In the genomic region with DNA sequence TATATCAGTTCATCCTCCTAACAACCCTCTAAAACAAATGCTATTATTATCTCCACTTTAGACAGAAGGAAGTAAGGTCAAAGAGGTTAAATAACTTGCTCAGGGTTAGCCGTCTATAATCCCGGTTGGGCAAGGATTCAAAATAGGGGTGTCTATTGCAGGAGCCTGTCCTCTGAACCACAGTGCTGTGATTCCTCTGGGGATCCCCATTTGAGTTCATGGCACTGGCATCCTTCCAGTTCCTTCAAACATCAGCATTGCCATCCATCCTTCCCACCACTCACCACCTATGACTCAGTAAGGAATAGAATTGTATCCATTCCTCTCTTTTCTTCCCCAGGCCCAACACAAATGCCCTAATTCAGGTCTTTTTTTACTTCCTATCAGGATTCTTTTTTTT, we compare ENCODE assay signal across 1 cellular context.
TF ChIP-seq lines count a peak whose summit lies in the region.

No MANE protein-coding gene starts in this region.

TF ChIP-seq in IMR-90, 13 proteins besides CTCF, POLR2A, EP300 and RAD21 (continued from another document):
- TF ChIP-seq, protein P1, sequence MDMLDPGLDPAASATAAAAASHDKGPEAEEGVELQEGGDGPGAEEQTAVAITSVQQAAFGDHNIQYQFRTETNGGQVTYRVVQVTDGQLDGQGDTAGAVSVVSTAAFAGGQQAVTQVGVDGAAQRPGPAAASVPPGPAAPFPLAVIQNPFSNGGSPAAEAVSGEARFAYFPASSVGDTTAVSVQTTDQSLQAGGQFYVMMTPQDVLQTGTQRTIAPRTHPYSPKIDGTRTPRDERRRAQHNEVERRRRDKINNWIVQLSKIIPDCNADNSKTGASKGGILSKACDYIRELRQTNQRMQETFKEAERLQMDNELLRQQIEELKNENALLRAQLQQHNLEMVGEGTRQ (IDR thresholded peaks at IDR 0.05; ENCODE audit: low read depth, low read length) = no peak
- TF ChIP-seq RCOR1 (IDR thresholded peaks at IDR 0.05; ENCODE audit: insufficient replicate concordance, low read length) (no peak), CHD1 (IDR thresholded peaks at IDR 0.05; ENCODE audit: low read depth, low read length) (no peak), MXI1 (IDR thresholded peaks at IDR 0.05; ENCODE audit: borderline replicate concordance, low read depth, low read length) (no peak), SMC3 (IDR thresholded peaks at IDR 0.05; ENCODE audit: low read depth, low read length) (no peak), MAFK (IDR thresholded peaks at IDR 0.05; ENCODE audit: low read depth, low read length) (no peak), FOS (IDR thresholded peaks at IDR 0.05; ENCODE audit: low read depth, low read length) (no peak)
- TF ChIP-seq, protein P2, sequence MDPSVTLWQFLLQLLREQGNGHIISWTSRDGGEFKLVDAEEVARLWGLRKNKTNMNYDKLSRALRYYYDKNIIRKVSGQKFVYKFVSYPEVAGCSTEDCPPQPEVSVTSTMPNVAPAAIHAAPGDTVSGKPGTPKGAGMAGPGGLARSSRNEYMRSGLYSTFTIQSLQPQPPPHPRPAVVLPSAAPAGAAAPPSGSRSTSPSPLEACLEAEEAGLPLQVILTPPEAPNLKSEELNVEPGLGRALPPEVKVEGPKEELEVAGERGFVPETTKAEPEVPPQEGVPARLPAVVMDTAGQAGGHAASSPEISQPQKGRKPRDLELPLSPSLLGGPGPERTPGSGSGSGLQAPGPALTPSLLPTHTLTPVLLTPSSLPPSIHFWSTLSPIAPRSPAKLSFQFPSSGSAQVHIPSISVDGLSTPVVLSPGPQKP (IDR thresholded peaks at IDR 0.05; ENCODE audit: borderline replicate concordance, low read depth, low read length) = no peak
